In genomic region chr11:113873241-113873626, GRCh38 we compare ENCODE assay signal across 11 cellular contexts. TPM values are rescaled to one million over a fixed set of nuclear protein-coding genes. Genes with fewer than 3 reads are reported as not detected.
A peak's percentile ranks its signal among the peaks of the same experiment; 100 is the strongest.
DNase-seq lines count a peak whose midpoint lies in the region; ATAC-seq, FAIRE-seq and TF ChIP-seq lines count a peak whose summit lies in the region.
"Had no signal": no experiment of that assay in that cellular context is flagged by ENCODE, and none has a peak within 500 bp of the region (broad histone marks: within the 10 kb centered on the region; RNA-seq: fewer than 3 reads in every experiment).

No MANE protein-coding gene starts in this region.

- H3K27me3 ChIP-seq in GM12878 (replicated peaks in 1 of 2; ENCODE audit: control insufficient read depth in 2 of 2, insufficient read depth in 2 of 2, low read length in 1 of 2) (no peaks in the 10 kb centered on the region), Peyer's patch (no peaks in the 10 kb centered on the region)

- CTCF ChIA-PET in HEK293T (lab: Yijun Ruan, JAX) (interaction anchor here (0.9 to 2.4 kb wide), 2 partner anchors 11 to 23 kb away, joined by 3 to 16 read pairs; no protein-coding TSS in a partner anchor), GM12878 (lab: Yijun Ruan, JAX) (interaction anchor here (1.4 kb wide), 1 partner anchor 100 kb away, joined by 3 read pairs; the partner anchor contains the start of gene ZW10)

- H3K4me2 ChIP-seq in GM12878 (ENCODE audit: control insufficient read depth, insufficient read depth), result peak overlapping the region; percentile 69

- H3K4me3 ChIP-seq in GM12878 (peak overlapping the region; percentile 43; the same call in 1 of the 2 replicates), Peyer's patch (no peak overlapping the region)

- intact Hi-C loops in GM12878 (cut with micrococcal nuclease; ENCODE audit: unreplicated experiment), result no loop called here

- TF ChIP-seq POLR2A in GM12878 (IDR thresholded peaks at IDR 0.05; ENCODE audit: low read depth, low read length) (no peak), Peyer's patch (IDR thresholded peaks at IDR 0.05) (no peak)

- H3K36me3 ChIP-seq in GM12878 (ENCODE audit: control insufficient read depth in 2 of 2, insufficient read depth in 2 of 2, low read length in 1 of 2) (0 out of 4 replicates have a peak, but pooled peaks cover 0 to 3% of the 10 kb centered on the region in 2 experiments), Peyer's patch (no peaks in the 10 kb centered on the region)

- H3K36me3 Mint-ChIP-seq in immature natural killer cell, result peaks cover 13 to 17% (median 14%) of the 10 kb centered on the region in 3 donors

- H3K27ac ChIP-seq in GM12878 (ENCODE audit: control insufficient read depth, insufficient read depth) (no peak overlapping the region), Peyer's patch (no peak overlapping the region)

- peaks cover 20% of the 10 kb centered on the region for H3K79me2 ChIP-seq in GM12878 (ENCODE audit: control insufficient read depth, insufficient read depth, low read length)

- RAD21 ChIA-PET in GM12878 (lab: Charles Lee; ENCODE audit: unreplicated experiment), result interaction anchor here (0.7 kb wide), 1 partner anchor 538 kb away, joined by 4 read pairs; no protein-coding TSS in a partner anchor

- TF ChIP-seq CTCF in GM12878 (IDR thresholded peaks at IDR 0.05 in 2 of 3, conservative IDR thresholded peaks at IDR 0.05 in 1 of 3; ENCODE audit: control insufficient read depth in 2 of 3, extremely low read depth in 1 of 3, insufficient read depth in 1 of 3, low read depth in 3 of 3, low read length in 3 of 3) (no peak), Peyer's patch (IDR thresholded peaks at IDR 0.05) (no peak)

- SMC1A ChIA-PET in GM12878 (lab: Charles Lee; ENCODE audit: uncharacterized antibody, unreplicated experiment), result interaction anchor here (0.8 to 1.1 kb wide), 2 partner anchors 32 to 33 kb away, joined by 3 to 4 read pairs; no protein-coding TSS in a partner anchor

- 51% methylated on average over 5 of the region's 5 CpGs for WGBS in GM12878 (ENCODE audit: insufficient coverage, insufficient replicate concordance, low lambda C conversion rate, missing lambda C conversion rate)

- no peak overlapping the region for H3K9ac ChIP-seq in GM12878 (ENCODE audit: control insufficient read depth, insufficient read depth, low read length)

- no peaks in the 10 kb centered on the region for H3K9me3 Mint-ChIP-seq in immature natural killer cell

- H3K9me3 ChIP-seq in GM12878 (replicated peaks; ENCODE audit: control insufficient read depth, insufficient read depth, low read length) (no peaks in the 10 kb centered on the region; the same call in 1 of the 3 replicates), Peyer's patch (no peaks in the 10 kb centered on the region)

- no TSS peak for BruUV-seq in GM12878 (replicated peaks; lab: Mats Ljungman, UMichigan)

- no peak for TF ChIP-seq EP300 in GM12878 (IDR thresholded peaks at IDR 0.05; ENCODE audit: borderline replicate concordance in 1 of 2, control insufficient read depth in 1 of 2, low read depth in 2 of 2, low read length in 2 of 2)

- in situ Hi-C loops in GM12878 (cut with MboI), result no loop called here

- H3K4me1 Mint-ChIP-seq in immature natural killer cell, result peaks cover 80 to 85% of the 10 kb centered on the region in 2 donors

- POLR2A ChIA-PET in HEK293T (lab: Yijun Ruan, JAX), result interaction anchor here (1.1 to 1.4 kb wide), 3 partner anchors 9 to 23 kb away, joined by 3 to 7 read pairs (median 4); no protein-coding TSS in a partner anchor
- POLR2A ChIA-PET in GM12878 (lab: Charles Lee), result interaction anchor here (0.7 to 1.1 kb wide), 3 partner anchors 18 to 35 kb away, joined by 3 to 4 read pairs (median 3); no protein-coding TSS in a partner anchor

- DNase-seq in A172 (ENCODE audit: low spot score) (peak; percentile 19), HEK293T (ENCODE audit: extremely low spot score) (peak; percentile 38), GM12878 (ENCODE audit: low read depth, low spot score) (no peak), immature natural killer cell (no peak), SHP77 treated with DMSO at 0.1 percent for 48 hours (lab: John Stamatoyannopoulos, UW) (no peak), nucleus accumbens (lab: John Stamatoyannopoulos, UW) (no peak), Peyer's patch (no peak)
- DNase-seq: aorta, SW 1271 had no signal

- H4K20me1 ChIP-seq in GM12878 (ENCODE audit: control insufficient read depth, insufficient read depth), result no peaks in the 10 kb centered on the region

- peak overlapping the region; percentile 59 to 87 (median 80) for H3K27ac Mint-ChIP-seq in immature natural killer cell

- H3K4me1 ChIP-seq in GM12878 (ENCODE audit: control insufficient read depth, insufficient read depth, low read length) (peaks cover 20% of the 10 kb centered on the region), Peyer's patch (peaks cover 0 to 14% (median 5%) of the 10 kb centered on the region in 4 donors)

- peak overlapping the region; percentile 91 to 97 (median 94) for H3K4me3 Mint-ChIP-seq in immature natural killer cell

- H3K27me3 Mint-ChIP-seq in immature natural killer cell (ENCODE audit: low read depth in 3 of 3), result peaks cover 10 to 15% (median 13%) of the 10 kb centered on the region in 3 donors

- TF ChIP-seq RAD21 in GM12878 (IDR thresholded peaks at IDR 0.05; ENCODE audit: insufficient read depth, low read depth, low read length), result no peak

- H2AFZ ChIP-seq in GM12878 (ENCODE audit: control insufficient read depth, low read depth, low read length), result no peak overlapping the region

- ATAC-seq in GM12878 (no peak), GM19035 (IDR thresholded peaks at IDR 0.05; ENCODE audit: unreplicated experiment) (no peak)

- no peak for FAIRE-seq in GM12878 (lab: Jason Lieb, UNC)

TF ChIP-seq in HEK293T, 16 proteins besides CTCF, POLR2A, EP300 and RAD21 (continues in another document):
- no peak for TF ChIP-seq ELF4 (IDR thresholded peaks at IDR 0.05)
- peak; percentile 54; the same call in 1 of the 2 replicates for TF ChIP-seq CTBP1 (IDR thresholded peaks at IDR 0.05; ENCODE audit: borderline replicate concordance)
- no peak for TF ChIP-seq L3MBTL2 (conservative IDR thresholded peaks at IDR 0.05)
- TF ChIP-seq HDGF (IDR thresholded peaks at IDR 0.05; ENCODE audit: borderline replicate concordance), result no peak

TF ChIP-seq in GM12878, 131 proteins besides CTCF, POLR2A, EP300 and RAD21:
- no peak for TF ChIP-seq RB1 (IDR thresholded peaks at IDR 0.05; ENCODE audit: borderline replicate concordance)

RNA-seq across cellular contexts. Expression of gene USP28, which starts 2.1 kb away (rescaled TPM):
- 15.9 and 16.8 TPM in 2 replicates for total RNA-seq in A172 (2014; rRNA removed; shearing (Covaris generic))
- 84.4 and 98.0 TPM in 2 replicates for total RNA-seq in GM12878 (2013; cell fraction: nucleolus; rRNA removed)
- total RNA-seq in GM12878 (2014; rRNA removed) (18.5 and 27.3 TPM in 2 replicates), GM12878 (2014; rRNA removed; fragmentation: Illumina TruSeq; extraction: Trizol) (24.9 and 27.0 TPM in 2 replicates), GM12878 (2021) (20.5 and 20.9 TPM in 2 replicates), Peyer's patch (10 to 100 TPM in 3 of 4 donors, 1 to 10 TPM in 1; 7.8 to 64.4 (median 20.6) TPM)
- 18.7 TPM for polyA plus RNA-seq in GM12878 (2011; ENCODE audit: low read depth)
- polyA plus RNA-seq in GM12878 (2011; rRNA removed) (57.2 and 60.4 TPM in 2 replicates), GM12878 (2014; fragmentation: Illumina TruSeq; extraction: Trizol) (36.3 and 40.7 TPM in 2 replicates), GM12878 (2014; fragmentation: Nextera tagmentation; extraction: Ambion mirVana) (1 to 10 TPM; 2.8 to 4.0 TPM), GM12878 (2014; rRNA removed) (22.5 and 22.6 TPM in 2 replicates), GM12878 (2016; fragmentation: Nextera tagmentation; extraction: Ambion mirVana) (10 to 100 TPM; 25.5 to 26.7 TPM), immature natural killer cell (100 to 1,000 TPM; 121 to 185 (median 122) TPM)
- 32.9 and 39.9 TPM in 2 replicates for polyA plus RNA-seq in GM12878 (2011; cell fraction: cytosol; rRNA removed)
- 64.3 and 64.7 TPM in 2 replicates for polyA plus RNA-seq in GM12878 (2011; cell fraction: nucleus; rRNA removed)
- polyA plus RNA-seq in GM12878 (2012), result 17.7 and 24.8 TPM in 2 replicates
- polyA minus RNA-seq in GM12878 (2011; rRNA and poly(A)+ RNA removed), result 51.4 and 65.1 TPM in 2 replicates
- polyA minus RNA-seq in GM12878 (2011; cell fraction: cytosol; rRNA and poly(A)+ RNA removed), result 18.3 and 23.8 TPM in 2 replicates
- 19.7 and 26.1 TPM in 2 replicates for polyA minus RNA-seq in GM12878 (2011; cell fraction: nucleus; rRNA and poly(A)+ RNA removed)

RNA-seq across cellular contexts. Expression of gene HTR3B, which starts 31.4 kb away (rescaled TPM):
- total RNA-seq in A172 (2014; rRNA removed; shearing (Covaris generic)), result not detected in 2 replicates
- not detected in 2 replicates for total RNA-seq in GM12878 (2013; cell fraction: nucleolus; rRNA removed)
- total RNA-seq in GM12878 (2014; rRNA removed) (not detected in 2 replicates), GM12878 (2014; rRNA removed; fragmentation: Illumina TruSeq; extraction: Trizol) (not detected in 2 replicates), GM12878 (2021) (not detected in 2 replicates), Peyer's patch (under 1 TPM in 1 of 4 donors, not detected in 3; 0.76 TPM)
- not detected for polyA plus RNA-seq in GM12878 (2011; ENCODE audit: low read depth)
- polyA plus RNA-seq in GM12878 (2011; rRNA removed) (not detected in 2 replicates), GM12878 (2014; fragmentation: Illumina TruSeq; extraction: Trizol) (not detected in 2 replicates), GM12878 (2014; fragmentation: Nextera tagmentation; extraction: Ambion mirVana) (not detected), GM12878 (2014; rRNA removed) (not detected in 2 replicates), GM12878 (2016; fragmentation: Nextera tagmentation; extraction: Ambion mirVana) (not detected), immature natural killer cell (not detected)
- polyA plus RNA-seq in GM12878 (2011; cell fraction: cytosol; rRNA removed), result not detected in 2 replicates
- polyA plus RNA-seq in GM12878 (2011; cell fraction: nucleus; rRNA removed), result not detected in 2 replicates
- not detected in 2 replicates for polyA plus RNA-seq in GM12878 (2012)
- not detected in 2 replicates for polyA minus RNA-seq in GM12878 (2011; rRNA and poly(A)+ RNA removed)
- not detected in 2 replicates for polyA minus RNA-seq in GM12878 (2011; cell fraction: cytosol; rRNA and poly(A)+ RNA removed)
- polyA minus RNA-seq in GM12878 (2011; cell fraction: nucleus; rRNA and poly(A)+ RNA removed), result not detected in 2 replicates
- total RNA-seq: aorta, lung microvascular endothelial cell had no signal
- polyA plus RNA-seq: aorta had no signal

Comparison
In these comparisons a context has a peak if more than half of its experiments do, and no peak if none do; other contexts are left out.
1. DNase-seq: peak in A172 (single experiment) and HEK293T (single experiment); none in GM12878 (single experiment), immature natural killer cell (0 of 3), SHP77 treated with DMSO at 0.1 percent for 48 hours (single experiment), nucleus accumbens (0 of 56) and Peyer's patch (0 of 3).